In genomic region chr4:6055436-6055835, GRCh38 we compare ENCODE assay signal across 28 cellular contexts. TPM values are rescaled to one million over a fixed set of nuclear protein-coding genes. Genes with fewer than 3 reads are reported as not detected.
DNase-seq lines count a peak whose midpoint lies in the region; ATAC-seq and TF ChIP-seq lines count a peak whose summit lies in the region.
"Had no signal": no experiment of that assay in that cellular context is flagged by ENCODE, and none has a peak within 500 bp of the region (broad histone marks: within the 10 kb centered on the region; RNA-seq: fewer than 3 reads in every experiment).

No MANE protein-coding gene starts in this region.

- no peaks in the 10 kb centered on the region for H3K4me1 ChIP-seq in foreskin keratinocyte
- H3K4me1 ChIP-seq: BE2C had no signal

- intact Hi-C loops in posterior vena cava (cut with DNase I): no loop called here

- peak overlapping the region; percentile 3 for H3K27ac ChIP-seq in caudate nucleus (ENCODE audit: low read depth, low read length)
- H3K27ac ChIP-seq in temporal lobe (ENCODE audit: low read depth, low read length): peak overlapping the region; percentile 13
- H3K27ac ChIP-seq in foreskin keratinocyte: no peak overlapping the region
- H3K27ac ChIP-seq: BLaER1 had no signal

- no peaks in the 10 kb centered on the region for H3K27me3 ChIP-seq in foreskin keratinocyte
- H3K27me3 ChIP-seq: BE2C had no signal

- no peak for ATAC-seq in foreskin keratinocyte
- ATAC-seq: GM12878 had no signal

- DNase-seq in caudate nucleus (lab: John Stamatoyannopoulos, UW) (no peak), posterior vena cava (ENCODE audit: low spot score) (peak; percentile 60), foreskin keratinocyte (no peak), cortex of kidney (lab: John Stamatoyannopoulos, UW) (no peak)
- no peak for DNase-seq in activated naive CD4-positive, alpha-beta T cell treated with Interleukin-2 at 50 U/mL for 16 hours
- DNase-seq: 8988T; ACHN; BE2C; C1 segment of cervical spinal cord; CD4-positive, alpha-beta memory T cell; CD4-positive, CD25-positive, alpha-beta regulatory T cell; CD8-positive, alpha-beta memory T cell; COR-L47; DMS 273 treated with DMSO at 0.1 percent for 48 hours; DMS153; DMS53; DMS79; DND-41; EL; GDM1 had no signal

- no peak for TF ChIP-seq CTCF in foreskin keratinocyte (conservative IDR thresholded peaks at IDR 0.05)

RNA-seq across cellular contexts. Expression of gene C4orf50, which starts 37.2 kb away (rescaled TPM):
- not detected for total RNA-seq in posterior vena cava
- total RNA-seq in temporal lobe: 11.3 TPM
- not detected in 2 replicates for total RNA-seq in foreskin keratinocyte
- polyA plus RNA-seq in foreskin keratinocyte: not detected in 2 replicates
- total RNA-seq: A673, Daoy, G401 had no signal
- polyA plus RNA-seq: AG04450, CD14-positive monocyte had no signal

Comparison
In these comparisons a context has a peak if more than half of its experiments do, and no peak if none do; other contexts are left out.
1. RNA of gene C4orf50, which starts 37.2 kb away (total RNA-seq): 11.3 TPM in temporal lobe (single experiment); not detected in posterior vena cava and not detected in foreskin keratinocyte; every median in the first group is over 10 times any median in the second.